18 cellular contexts compared by ENCODE assay signal in the genomic region with DNA sequence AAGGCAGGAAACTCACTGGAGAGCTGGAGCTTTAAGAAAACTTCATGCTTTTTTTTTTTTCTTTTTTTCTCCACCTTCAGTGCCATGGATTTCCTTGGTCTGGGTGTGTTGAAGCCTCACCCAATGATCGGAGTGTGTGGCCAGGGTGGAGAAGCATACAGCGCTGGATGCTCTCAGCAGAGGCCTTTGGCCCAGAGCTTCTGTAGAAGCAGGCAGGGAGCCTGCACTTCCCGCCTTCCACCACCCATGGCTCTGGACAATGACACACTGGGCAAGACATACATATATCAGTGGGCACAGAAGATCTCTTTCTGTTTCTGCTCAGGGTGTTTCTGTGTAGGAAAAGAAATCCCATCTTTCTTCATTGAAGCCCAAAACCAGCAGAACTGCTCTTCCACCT. TPM values are rescaled to one million over a fixed set of nuclear protein-coding genes. Genes with fewer than 3 reads are reported as not detected.
DNase-seq lines count a peak whose midpoint lies in the region; ATAC-seq and TF ChIP-seq lines count a peak whose summit lies in the region.
"Had no signal": no experiment of that assay in that cellular context is flagged by ENCODE, and none has a peak within 500 bp of the region (broad histone marks: within the 10 kb centered on the region; RNA-seq: fewer than 3 reads in every experiment).

No MANE protein-coding gene starts in this region.

- no peak overlapping the region for H3K4me3 ChIP-seq in WERI-Rb-1 (ENCODE audit: low read depth, low read length)
- H3K4me3 ChIP-seq: lower lobe of right lung, MG63 had no signal

- H3K4me1 Mint-ChIP-seq in stimulated activated naive CD8-positive, alpha-beta T cell treated with anti-CD3 and anti-CD28 coated beads, Interleukin-15, Interleukin-2, amounts not matched to agents 100 ng/mL and 50 ng/mL, for 24 hours (ENCODE audit: low read depth): no peaks in the 10 kb centered on the region
- H3K4me1 Mint-ChIP-seq in neural crest cell: peaks cover 4% of the 10 kb centered on the region
- H3K4me1 Mint-ChIP-seq: activated CD4-positive, alpha-beta T cell treated with anti-CD3 and anti-CD28 coated beads for 36 hours; IgD-negative memory B cell had no signal

- ATAC-seq in stimulated activated naive CD8-positive, alpha-beta T cell treated with anti-CD3 and anti-CD28 coated beads, Interleukin-15, Interleukin-2, amounts not matched to agents 100 U/mL and 50 U/mL, for 24 hours: no peak
- ATAC-seq in esophagus mucosa (peak; percentile 43), HG02840 (IDR thresholded peaks at IDR 0.05; ENCODE audit: low FRiP score, unreplicated experiment) (no peak), HG03571 (IDR thresholded peaks at IDR 0.05; ENCODE audit: unreplicated experiment) (no peak)
- ATAC-seq: activated CD4-positive, alpha-beta T cell treated with anti-CD3 and anti-CD28 coated beads for 36 hours had no signal

- H3K27me3 ChIP-seq in WERI-Rb-1 (ENCODE audit: insufficient read depth, low read depth, severe bottlenecking): no peaks in the 10 kb centered on the region
- H3K27me3 ChIP-seq: MG63 had no signal

- H3K9me3 ChIP-seq in WERI-Rb-1 (ENCODE audit: severe bottlenecking): no peaks in the 10 kb centered on the region
- H3K9me3 ChIP-seq: lower lobe of right lung, MG63 had no signal

- TF ChIP-seq CTCF in neural crest cell (conservative IDR thresholded peaks at IDR 0.05): no peak
- TF ChIP-seq CTCF in WERI-Rb-1 (IDR thresholded peaks at IDR 0.05; ENCODE audit: low read depth, low read length): no peak

- peaks cover 18% of the 10 kb centered on the region for H3K36me3 Mint-ChIP-seq in stimulated activated naive CD8-positive, alpha-beta T cell treated with anti-CD3 and anti-CD28 coated beads, Interleukin-15, Interleukin-2, amounts not matched to agents 100 ng/mL and 50 ng/mL, for 24 hours (ENCODE audit: low read depth)
- peaks cover 15% of the 10 kb centered on the region for H3K36me3 Mint-ChIP-seq in neural crest cell (ENCODE audit: low read depth)

- no peaks in the 10 kb centered on the region for H3K27me3 Mint-ChIP-seq in stimulated activated naive CD8-positive, alpha-beta T cell treated with anti-CD3 and anti-CD28 coated beads, Interleukin-15, Interleukin-2, amounts not matched to agents 100 ng/mL and 50 ng/mL, for 24 hours
- H3K27me3 Mint-ChIP-seq in neural crest cell (ENCODE audit: low read depth): no peaks in the 10 kb centered on the region
- H3K27me3 Mint-ChIP-seq: activated CD4-positive, alpha-beta T cell treated with anti-CD3 and anti-CD28 coated beads for 36 hours; CD4-positive, alpha-beta memory T cell; IgD-negative memory B cell had no signal

- H3K9me3 Mint-ChIP-seq in stimulated activated naive CD8-positive, alpha-beta T cell treated with anti-CD3 and anti-CD28 coated beads, Interleukin-15, Interleukin-2, amounts not matched to agents 100 ng/mL and 50 ng/mL, for 24 hours: no peaks in the 10 kb centered on the region
- H3K9me3 Mint-ChIP-seq in neural crest cell: peaks cover under 1% of the 10 kb centered on the region
- H3K9me3 Mint-ChIP-seq: CD4-positive, alpha-beta memory T cell; IgD-negative memory B cell had no signal

- H3K27ac Mint-ChIP-seq in stimulated activated naive CD8-positive, alpha-beta T cell treated with anti-CD3 and anti-CD28 coated beads, Interleukin-15, Interleukin-2, amounts not matched to agents 100 ng/mL and 50 ng/mL, for 24 hours: peak overlapping the region; percentile 21
- peak overlapping the region; percentile 50 for H3K27ac Mint-ChIP-seq in neural crest cell (ENCODE audit: unreplicated experiment)
- H3K27ac Mint-ChIP-seq: activated CD4-positive, alpha-beta T cell treated with anti-CD3 and anti-CD28 coated beads for 36 hours had no signal

- no peak overlapping the region for H3K27ac ChIP-seq in WERI-Rb-1
- H3K27ac ChIP-seq: lower lobe of right lung had no signal

- no peak overlapping the region for H3K4me3 Mint-ChIP-seq in stimulated activated naive CD8-positive, alpha-beta T cell treated with anti-CD3 and anti-CD28 coated beads, Interleukin-15, Interleukin-2, amounts not matched to agents 100 ng/mL and 50 ng/mL, for 24 hours
- no peak overlapping the region for H3K4me3 Mint-ChIP-seq in neural crest cell
- H3K4me3 Mint-ChIP-seq: activated CD4-positive, alpha-beta T cell treated with anti-CD3 and anti-CD28 coated beads for 36 hours; CD4-positive, alpha-beta memory T cell; IgD-negative memory B cell had no signal

- DNase-seq in stimulated activated naive CD8-positive, alpha-beta T cell treated with anti-CD3 and anti-CD28 coated beads, Interleukin-15, Interleukin-2, amounts not matched to agents 100 U/mL and 50 U/mL, for 24 hours: no peak
- DNase-seq in neural crest cell (ENCODE audit: low read depth, low spot score) (no peak), WERI-Rb-1 (no peak), superior temporal gyrus (ENCODE audit: extremely low spot score) (no peak)
- DNase-seq: activated CD4-positive, alpha-beta T cell treated with anti-CD3 and anti-CD28 coated beads for 36 hours; activated effector memory CD4-positive, alpha-beta T cell treated with Interleukin-2 at 50 U/mL for 16 hours; CD4-positive, alpha-beta memory T cell; DMS79 treated with DMSO at 0.1 percent for 48 hours; effector CD8-positive, alpha-beta T cell; lower lobe of right lung; MG63; NCI-H1694; stimulated activated CD4-positive, alpha-beta T cell treated with anti-CD3 and anti-CD28 coated beads, Interleukin-2, amount 100 ng/mL, for 24 hours had no signal

- no peaks in the 10 kb centered on the region for H3K36me3 ChIP-seq in WERI-Rb-1

RNA-seq across cellular contexts. Expression of gene ACAD9, which starts 55.8 kb away (rescaled TPM):
- total RNA-seq in esophagus mucosa (34.7 TPM), neural crest cell (60.2 and 60.6 TPM in 2 replicates)
